ENCODE assay signal across 9 cellular contexts in genomic region chr10:27099448-27099847, GRCh38. TPM values are rescaled to one million over a fixed set of nuclear protein-coding genes. Genes with fewer than 3 reads are reported as not detected.
DNase-seq lines count a peak whose midpoint lies in the region; ATAC-seq and TF ChIP-seq lines count a peak whose summit lies in the region.
"Had no signal": no experiment of that assay in that cellular context is flagged by ENCODE, and none has a peak within 500 bp of the region (broad histone marks: within the 10 kb centered on the region; RNA-seq: fewer than 3 reads in every experiment).

No MANE protein-coding gene starts in this region.

- H3K27me3 ChIP-seq in RWPE2 (ENCODE audit: insufficient read depth, poor library complexity, severe bottlenecking) (no peaks in the 10 kb centered on the region), esophagus squamous epithelium (no peaks in the 10 kb centered on the region), prostate gland (replicated peaks; ENCODE audit: insufficient read depth) (no peaks in the 10 kb centered on the region)

- H3K36me3 ChIP-seq in RWPE2 (ENCODE audit: low read depth): peaks cover under 1% of the 10 kb centered on the region; the same call in 1 of the 2 replicates
- H3K36me3 ChIP-seq in esophagus squamous epithelium: no peaks in the 10 kb centered on the region
- H3K36me3 ChIP-seq in prostate gland: no peaks in the 10 kb centered on the region

- H3K4me3 ChIP-seq in RWPE2 (ENCODE audit: severe bottlenecking) (peak overlapping the region; percentile 64), esophagus squamous epithelium (peak overlapping the region; percentile 60 to 80 (median 74)), prostate gland (peak overlapping the region; percentile 58 to 78)

- TF ChIP-seq CTCF in RWPE2 (IDR thresholded peaks at IDR 0.05; ENCODE audit: poor library complexity, severe bottlenecking): no peak
- no peak for TF ChIP-seq CTCF in esophagus squamous epithelium (IDR thresholded peaks at IDR 0.05)
- TF ChIP-seq CTCF in prostate gland (IDR thresholded peaks at IDR 0.05): no peak

- H3K9me3 ChIP-seq in RWPE2 (ENCODE audit: severe bottlenecking): no peaks in the 10 kb centered on the region
- H3K9me3 ChIP-seq in esophagus squamous epithelium: no peaks in the 10 kb centered on the region
- H3K9me3 ChIP-seq in prostate gland: no peaks in the 10 kb centered on the region

- TF ChIP-seq POLR2A in esophagus squamous epithelium (IDR thresholded peaks at IDR 0.05) (no peak), prostate gland (IDR thresholded peaks at IDR 0.05) (no peak)

- intact Hi-C loops in esophagus squamous epithelium (cut with DNase I) (no loop called here), prostate gland (cut with DNase I) (no loop called here)

- peaks cover 5% of the 10 kb centered on the region for H3K4me1 ChIP-seq in RWPE2 (ENCODE audit: insufficient read depth, poor library complexity, severe bottlenecking)
- peaks cover 0 to 25% (median 13%) of the 10 kb centered on the region in 3 donors for H3K4me1 ChIP-seq in esophagus squamous epithelium
- no peaks in the 10 kb centered on the region for H3K4me1 ChIP-seq in prostate gland (replicated peaks)

- DNase-seq in ELF-1 (ENCODE audit: low read depth, low spot score): peak; percentile 6
- DNase-seq in RWPE2 (ENCODE audit: low spot score): no peak
- no peak for DNase-seq in esophagus squamous epithelium (lab: John Stamatoyannopoulos, UW)
- no peak for DNase-seq in prostate gland (ENCODE audit: low spot score)
- DNase-seq in NCI-H2081 treated with DMSO at 0.1 percent for 48 hours (lab: John Stamatoyannopoulos, UW): no peak
- no peak for DNase-seq in nucleus accumbens (lab: John Stamatoyannopoulos, UW)
- DNase-seq in NCI-H226: no peak
- DNase-seq: stimulated activated CD4-positive, alpha-beta T cell treated with anti-CD3 and anti-CD28 coated beads, Interleukin-12 subunit alpha, Interleukin-12 subunit beta, amount 100 ng/mL, for 4 hours had no signal

- H3K27ac ChIP-seq in RWPE2 (ENCODE audit: poor library complexity, severe bottlenecking) (peak overlapping the region; percentile 56), esophagus squamous epithelium (peak overlapping the region; percentile 86 to 92 (median 88)), prostate gland (peak overlapping the region; percentile 86)

- no peak for ATAC-seq in RWPE2 (ENCODE audit: low read depth)
- no peak for ATAC-seq in HG03457 (IDR thresholded peaks at IDR 0.05; ENCODE audit: unreplicated experiment)

- 34 to 53% methylated on average over 11 of the region's 11 CpGs for WGBS in esophagus squamous epithelium, 2 donors
- 35% methylated on average over 11 of the region's 11 CpGs for WGBS in prostate gland

RNA-seq across cellular contexts. Expression of gene ANKRD26, which starts 0.8 kb away (rescaled TPM):
- total RNA-seq in esophagus squamous epithelium (1 to 10 TPM; 2.5 to 6.9 (median 5.0) TPM), prostate gland (10 to 100 TPM in 1 of 2 donors, 1 to 10 TPM in 1; 5.7 to 10.5 TPM)

RNA-seq across cellular contexts. Expression of gene YME1L1, which starts 54.7 kb away (rescaled TPM):
- total RNA-seq in esophagus squamous epithelium: 10 to 100 TPM; 45.1 to 78.5 (median 67.3) TPM
- 10 to 100 TPM; 71.8 to 89.9 TPM for total RNA-seq in prostate gland

RNA-seq across cellular contexts. Expression of gene MASTL, which starts 55.7 kb away (rescaled TPM):
- total RNA-seq in esophagus squamous epithelium (10 to 100 TPM in 1 of 4 donors, 1 to 10 TPM in 3; 3.8 to 13.8 (median 7.5) TPM), prostate gland (10 to 100 TPM in 1 of 2 donors, 1 to 10 TPM in 1; 8.5 to 14.3 TPM)
